1 cellular context compared by ENCODE assay signal in the genomic region with DNA sequence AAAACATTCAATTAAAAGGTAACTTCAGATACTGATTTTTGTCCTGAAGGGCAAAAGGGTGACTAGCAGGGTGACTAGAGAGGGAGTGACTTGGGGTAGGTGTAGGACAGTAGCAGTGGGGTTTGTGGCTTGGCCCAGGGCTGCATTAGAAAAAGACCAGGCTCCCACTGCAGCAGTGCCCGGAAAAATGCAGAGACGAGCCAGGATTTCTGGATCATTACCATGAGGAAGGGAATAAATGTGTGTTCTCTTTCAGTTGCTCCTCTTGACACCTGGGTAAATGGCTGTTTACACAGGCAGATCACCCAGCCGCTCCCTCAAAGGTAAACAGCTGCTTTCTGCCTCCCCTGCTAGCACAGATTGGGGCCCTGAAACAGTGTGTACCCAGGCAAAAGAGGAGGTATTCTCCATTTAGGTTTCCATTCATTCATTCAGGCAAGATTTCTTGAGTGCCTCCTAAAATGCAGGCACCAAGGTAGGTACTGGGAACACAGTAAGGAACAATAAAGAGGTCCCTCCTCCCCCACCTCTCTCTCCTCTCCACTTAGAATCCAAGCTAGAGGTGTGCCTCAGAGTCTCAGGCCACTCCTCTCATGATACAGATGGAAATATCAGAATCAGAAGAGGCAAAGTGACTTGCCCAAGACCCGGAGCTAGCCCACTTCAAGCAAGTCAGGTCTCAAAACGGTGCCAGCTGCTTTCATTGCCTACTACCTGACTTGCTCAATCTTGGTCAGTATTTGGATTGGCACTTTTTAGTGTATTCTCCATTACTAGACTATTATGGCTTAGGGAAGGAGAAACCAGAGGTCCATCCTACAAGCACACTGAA.
TF ChIP-seq lines count a peak whose summit lies in the region.

No MANE protein-coding gene starts in this region.

TF ChIP-seq in H1, 55 proteins besides CTCF, POLR2A, EP300 and RAD21 (continued from another document):
- TF ChIP-seq, protein P1, sequence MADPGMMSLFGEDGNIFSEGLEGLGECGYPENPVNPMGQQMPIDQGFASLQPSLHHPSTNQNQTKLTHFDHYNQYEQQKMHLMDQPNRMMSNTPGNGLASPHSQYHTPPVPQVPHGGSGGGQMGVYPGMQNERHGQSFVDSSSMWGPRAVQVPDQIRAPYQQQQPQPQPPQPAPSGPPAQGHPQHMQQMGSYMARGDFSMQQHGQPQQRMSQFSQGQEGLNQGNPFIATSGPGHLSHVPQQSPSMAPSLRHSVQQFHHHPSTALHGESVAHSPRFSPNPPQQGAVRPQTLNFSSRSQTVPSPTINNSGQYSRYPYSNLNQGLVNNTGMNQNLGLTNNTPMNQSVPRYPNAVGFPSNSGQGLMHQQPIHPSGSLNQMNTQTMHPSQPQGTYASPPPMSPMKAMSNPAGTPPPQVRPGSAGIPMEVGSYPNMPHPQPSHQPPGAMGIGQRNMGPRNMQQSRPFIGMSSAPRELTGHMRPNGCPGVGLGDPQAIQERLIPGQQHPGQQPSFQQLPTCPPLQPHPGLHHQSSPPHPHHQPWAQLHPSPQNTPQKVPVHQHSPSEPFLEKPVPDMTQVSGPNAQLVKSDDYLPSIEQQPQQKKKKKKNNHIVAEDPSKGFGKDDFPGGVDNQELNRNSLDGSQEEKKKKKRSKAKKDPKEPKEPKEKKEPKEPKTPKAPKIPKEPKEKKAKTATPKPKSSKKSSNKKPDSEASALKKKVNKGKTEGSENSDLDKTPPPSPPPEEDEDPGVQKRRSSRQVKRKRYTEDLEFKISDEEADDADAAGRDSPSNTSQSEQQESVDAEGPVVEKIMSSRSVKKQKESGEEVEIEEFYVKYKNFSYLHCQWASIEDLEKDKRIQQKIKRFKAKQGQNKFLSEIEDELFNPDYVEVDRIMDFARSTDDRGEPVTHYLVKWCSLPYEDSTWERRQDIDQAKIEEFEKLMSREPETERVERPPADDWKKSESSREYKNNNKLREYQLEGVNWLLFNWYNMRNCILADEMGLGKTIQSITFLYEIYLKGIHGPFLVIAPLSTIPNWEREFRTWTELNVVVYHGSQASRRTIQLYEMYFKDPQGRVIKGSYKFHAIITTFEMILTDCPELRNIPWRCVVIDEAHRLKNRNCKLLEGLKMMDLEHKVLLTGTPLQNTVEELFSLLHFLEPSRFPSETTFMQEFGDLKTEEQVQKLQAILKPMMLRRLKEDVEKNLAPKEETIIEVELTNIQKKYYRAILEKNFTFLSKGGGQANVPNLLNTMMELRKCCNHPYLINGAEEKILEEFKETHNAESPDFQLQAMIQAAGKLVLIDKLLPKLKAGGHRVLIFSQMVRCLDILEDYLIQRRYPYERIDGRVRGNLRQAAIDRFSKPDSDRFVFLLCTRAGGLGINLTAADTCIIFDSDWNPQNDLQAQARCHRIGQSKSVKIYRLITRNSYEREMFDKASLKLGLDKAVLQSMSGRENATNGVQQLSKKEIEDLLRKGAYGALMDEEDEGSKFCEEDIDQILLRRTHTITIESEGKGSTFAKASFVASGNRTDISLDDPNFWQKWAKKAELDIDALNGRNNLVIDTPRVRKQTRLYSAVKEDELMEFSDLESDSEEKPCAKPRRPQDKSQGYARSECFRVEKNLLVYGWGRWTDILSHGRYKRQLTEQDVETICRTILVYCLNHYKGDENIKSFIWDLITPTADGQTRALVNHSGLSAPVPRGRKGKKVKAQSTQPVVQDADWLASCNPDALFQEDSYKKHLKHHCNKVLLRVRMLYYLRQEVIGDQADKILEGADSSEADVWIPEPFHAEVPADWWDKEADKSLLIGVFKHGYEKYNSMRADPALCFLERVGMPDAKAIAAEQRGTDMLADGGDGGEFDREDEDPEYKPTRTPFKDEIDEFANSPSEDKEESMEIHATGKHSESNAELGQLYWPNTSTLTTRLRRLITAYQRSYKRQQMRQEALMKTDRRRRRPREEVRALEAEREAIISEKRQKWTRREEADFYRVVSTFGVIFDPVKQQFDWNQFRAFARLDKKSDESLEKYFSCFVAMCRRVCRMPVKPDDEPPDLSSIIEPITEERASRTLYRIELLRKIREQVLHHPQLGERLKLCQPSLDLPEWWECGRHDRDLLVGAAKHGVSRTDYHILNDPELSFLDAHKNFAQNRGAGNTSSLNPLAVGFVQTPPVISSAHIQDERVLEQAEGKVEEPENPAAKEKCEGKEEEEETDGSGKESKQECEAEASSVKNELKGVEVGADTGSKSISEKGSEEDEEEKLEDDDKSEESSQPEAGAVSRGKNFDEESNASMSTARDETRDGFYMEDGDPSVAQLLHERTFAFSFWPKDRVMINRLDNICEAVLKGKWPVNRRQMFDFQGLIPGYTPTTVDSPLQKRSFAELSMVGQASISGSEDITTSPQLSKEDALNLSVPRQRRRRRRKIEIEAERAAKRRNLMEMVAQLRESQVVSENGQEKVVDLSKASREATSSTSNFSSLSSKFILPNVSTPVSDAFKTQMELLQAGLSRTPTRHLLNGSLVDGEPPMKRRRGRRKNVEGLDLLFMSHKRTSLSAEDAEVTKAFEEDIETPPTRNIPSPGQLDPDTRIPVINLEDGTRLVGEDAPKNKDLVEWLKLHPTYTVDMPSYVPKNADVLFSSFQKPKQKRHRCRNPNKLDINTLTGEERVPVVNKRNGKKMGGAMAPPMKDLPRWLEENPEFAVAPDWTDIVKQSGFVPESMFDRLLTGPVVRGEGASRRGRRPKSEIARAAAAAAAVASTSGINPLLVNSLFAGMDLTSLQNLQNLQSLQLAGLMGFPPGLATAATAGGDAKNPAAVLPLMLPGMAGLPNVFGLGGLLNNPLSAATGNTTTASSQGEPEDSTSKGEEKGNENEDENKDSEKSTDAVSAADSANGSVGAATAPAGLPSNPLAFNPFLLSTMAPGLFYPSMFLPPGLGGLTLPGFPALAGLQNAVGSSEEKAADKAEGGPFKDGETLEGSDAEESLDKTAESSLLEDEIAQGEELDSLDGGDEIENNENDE (IDR thresholded peaks at IDR 0.05; ENCODE audit: insufficient replicate concordance, low read length) = no peak
- no peak for TF ChIP-seq SP4 (IDR thresholded peaks at IDR 0.05; ENCODE audit: low read length)
TF ChIP-seq in H1: peak in this region for 0.
